In the genomic region with DNA sequence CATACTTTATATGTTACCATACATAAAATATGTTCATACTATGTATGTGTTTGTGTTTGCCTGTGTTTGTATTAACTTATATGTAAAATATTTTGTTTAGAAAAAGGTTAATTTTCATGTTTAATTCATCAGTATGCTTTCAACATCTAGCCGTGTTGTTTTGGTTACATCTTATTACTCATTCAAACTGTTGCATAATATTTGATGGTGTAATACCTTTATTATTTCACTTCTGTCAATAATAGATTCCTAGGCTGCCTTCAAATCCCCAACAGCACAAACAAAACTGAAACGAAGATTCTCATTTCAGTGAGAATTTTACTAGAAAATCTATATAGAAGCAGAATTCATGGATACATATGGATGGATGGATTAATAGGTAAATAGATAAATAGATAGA, we compare ENCODE assay signal across 29 cellular contexts.
A peak's percentile ranks its signal among the peaks of the same experiment; 100 is the strongest.
DNase-seq lines count a peak whose midpoint lies in the region; ATAC-seq and FAIRE-seq lines count a peak whose summit lies in the region.
"Had no signal": no experiment of that assay in that cellular context is flagged by ENCODE, and none has a peak within 500 bp of the region (broad histone marks: within the 10 kb centered on the region; RNA-seq: fewer than 3 reads in every experiment).

No MANE protein-coding gene starts in this region.

- no peaks in the 10 kb centered on the region for H3K36me3 Mint-ChIP-seq in stimulated activated effector memory CD8-positive, alpha-beta T cell treated with anti-CD3 and anti-CD28 coated beads, Interleukin-12 subunit alpha, Interleukin-12 subunit beta, amount 100 ng/mL, for 72 hours
- no peaks in the 10 kb centered on the region for H3K36me3 Mint-ChIP-seq in activated CD8-positive, alpha-beta memory T cell treated with anti-CD3 and anti-CD28 coated beads, Interleukin-2, amount 10 ng/mL, durations not matched to agents 7 days and 5 days
- H3K36me3 Mint-ChIP-seq: IgD-negative memory B cell; naive thymus-derived CD4-positive, alpha-beta T cell had no signal

- CTCF ChIA-PET in activated CD8-positive, alpha-beta memory T cell treated with anti-CD3 and anti-CD28 coated beads, Interleukin-2, amount 10 ng/mL, durations not matched to agents 7 days and 5 days (lab: Charles Lee) = no interaction called here

- no peaks in the 10 kb centered on the region for H3K4me1 Mint-ChIP-seq in stimulated activated effector memory CD8-positive, alpha-beta T cell treated with anti-CD3 and anti-CD28 coated beads, Interleukin-12 subunit alpha, Interleukin-12 subunit beta, amount 100 ng/mL, for 72 hours
- no peaks in the 10 kb centered on the region for H3K4me1 Mint-ChIP-seq in activated CD8-positive, alpha-beta memory T cell treated with anti-CD3 and anti-CD28 coated beads, Interleukin-2, amount 10 ng/mL, durations not matched to agents 7 days and 5 days
- H3K4me1 Mint-ChIP-seq: activated CD4-positive, alpha-beta memory T cell treated with anti-CD3 and anti-CD28 coated beads, Interleukin-2, amount 10 ng/mL, durations not matched to agents 7 days and 5 days; activated T-helper 17 cell treated with anti-CD3 and anti-CD28 coated beads, Interleukin-2, amount 50 U/mL, for 72 hours; IgD-negative memory B cell; naive thymus-derived CD4-positive, alpha-beta T cell; T-helper 17 cell had no signal

- ATAC-seq in stimulated activated effector memory CD8-positive, alpha-beta T cell treated with anti-CD3 and anti-CD28 coated beads, Interleukin-12 subunit alpha, Interleukin-12 subunit beta, amount 100 ng/mL, for 72 hours = no peak
- no peak for ATAC-seq in activated CD8-positive, alpha-beta memory T cell treated with anti-CD3 and anti-CD28 coated beads, Interleukin-2, amount 10 ng/mL, durations not matched to agents 7 days and 5 days
- ATAC-seq: A549; activated naive CD4-positive, alpha-beta T cell treated with anti-CD3 and anti-CD28 coated beads, Interleukin-2, amount 50 U/mL, for 72 hours; activated T-helper 17 cell treated with anti-CD3 and anti-CD28 coated beads, Interleukin-2, amount 50 U/mL, for 72 hours; left ventricle myocardium superior; naive thymus-derived CD4-positive, alpha-beta T cell; psoas muscle; T-helper 17 cell had no signal

- no peak for FAIRE-seq in HTR-8/SVneo (lab: Jason Lieb, UNC)
- FAIRE-seq: A549, keratinocyte had no signal

- no peaks in the 10 kb centered on the region for H3K27me3 Mint-ChIP-seq in activated CD8-positive, alpha-beta memory T cell treated with anti-CD3 and anti-CD28 coated beads, Interleukin-2, amount 10 ng/mL, durations not matched to agents 7 days and 5 days
- H3K27me3 Mint-ChIP-seq: activated CD4-positive, alpha-beta memory T cell treated with anti-CD3 and anti-CD28 coated beads, Interleukin-2, amount 10 ng/mL, durations not matched to agents 7 days and 5 days; activated T-helper 17 cell treated with anti-CD3 and anti-CD28 coated beads, Interleukin-2, amount 50 U/mL, for 72 hours; IgD-negative memory B cell; naive thymus-derived CD4-positive, alpha-beta T cell; T-helper 17 cell had no signal

- H3K9me3 Mint-ChIP-seq in stimulated activated effector memory CD8-positive, alpha-beta T cell treated with anti-CD3 and anti-CD28 coated beads, Interleukin-12 subunit alpha, Interleukin-12 subunit beta, amount 100 ng/mL, for 72 hours = peaks cover 27% of the 10 kb centered on the region
- peaks cover 14% of the 10 kb centered on the region for H3K9me3 Mint-ChIP-seq in activated CD8-positive, alpha-beta memory T cell treated with anti-CD3 and anti-CD28 coated beads, Interleukin-2, amount 10 ng/mL, durations not matched to agents 7 days and 5 days (ENCODE audit: low read depth)

- DNase-seq in AG08395 (ENCODE audit: low spot score) (peak; percentile 30), HCEC 1CT (peak; percentile 10), amniotic epithelial cell (ENCODE audit: low read depth) (peak; percentile 69), fibroblast of the conjunctiva (ENCODE audit: low read depth) (peak; percentile 23), RPMI8226 (no peak), HTR-8/SVneo (ENCODE audit: insufficient read length, low spot score) (no peak)
- DNase-seq in stimulated activated effector memory CD8-positive, alpha-beta T cell treated with anti-CD3 and anti-CD28 coated beads, Interleukin-12 subunit alpha, Interleukin-12 subunit beta, amount 100 ng/mL, for 72 hours (ENCODE audit: low spot score in 2 of 2) = no peak
- no peak for DNase-seq in activated CD8-positive, alpha-beta memory T cell treated with anti-CD3 and anti-CD28 coated beads, Interleukin-2, amount 10 ng/mL, durations not matched to agents 7 days and 5 days
- DNase-seq: activated CD4-positive, alpha-beta memory T cell treated with anti-CD3 and anti-CD28 coated beads, Interleukin-2, amount 10 ng/mL, durations not matched to agents 7 days and 5 days; activated CD4-positive, CD25-positive, alpha-beta regulatory T cell treated with anti-CD3 and anti-CD28 coated beads, Interleukin-2, amount 50 U/mL, for 72 hours; central memory CD4-positive, alpha-beta T cell; dermis blood vessel endothelial cell; DMS53; GOT3; left ventricle myocardium superior; naive thymus-derived CD4-positive, alpha-beta T cell; NCI-H1105; NCI-H1930; NCI-H526 treated with DMSO at 0.1 percent for 48 hours; psoas muscle; sigmoid colon; stimulated activated naive CD4-positive, alpha-beta T cell treated with Interleukin-2 at 50 U/mL for 16 hours; T-helper 17 cell had no signal

- no peak overlapping the region for H3K27ac Mint-ChIP-seq in stimulated activated effector memory CD8-positive, alpha-beta T cell treated with anti-CD3 and anti-CD28 coated beads, Interleukin-12 subunit alpha, Interleukin-12 subunit beta, amount 100 ng/mL, for 72 hours
- H3K27ac Mint-ChIP-seq in activated CD8-positive, alpha-beta memory T cell treated with anti-CD3 and anti-CD28 coated beads, Interleukin-2, amount 10 ng/mL, durations not matched to agents 7 days and 5 days = no peak overlapping the region
- H3K27ac Mint-ChIP-seq: activated CD4-positive, alpha-beta memory T cell treated with anti-CD3 and anti-CD28 coated beads, Interleukin-2, amount 10 ng/mL, durations not matched to agents 7 days and 5 days; activated naive CD4-positive, alpha-beta T cell treated with anti-CD3 and anti-CD28 coated beads, Interleukin-2, amount 50 U/mL, for 72 hours; activated T-helper 17 cell treated with anti-CD3 and anti-CD28 coated beads, Interleukin-2, amount 50 U/mL, for 72 hours; IgD-negative memory B cell; mesothelial cell of epicardium; naive thymus-derived CD4-positive, alpha-beta T cell; T-helper 17 cell had no signal

- no peak overlapping the region for H3K4me3 Mint-ChIP-seq in stimulated activated effector memory CD8-positive, alpha-beta T cell treated with anti-CD3 and anti-CD28 coated beads, Interleukin-12 subunit alpha, Interleukin-12 subunit beta, amount 100 ng/mL, for 72 hours
- no peak overlapping the region for H3K4me3 Mint-ChIP-seq in activated CD8-positive, alpha-beta memory T cell treated with anti-CD3 and anti-CD28 coated beads, Interleukin-2, amount 10 ng/mL, durations not matched to agents 7 days and 5 days
- H3K4me3 Mint-ChIP-seq: activated CD4-positive, alpha-beta memory T cell treated with anti-CD3 and anti-CD28 coated beads, Interleukin-2, amount 10 ng/mL, durations not matched to agents 7 days and 5 days; activated T-helper 17 cell treated with anti-CD3 and anti-CD28 coated beads, Interleukin-2, amount 50 U/mL, for 72 hours; IgD-negative memory B cell; mesothelial cell of epicardium; naive thymus-derived CD4-positive, alpha-beta T cell; T-helper 17 cell had no signal

Comparison
In these comparisons a context has a peak if more than half of its experiments do, and no peak if none do; other contexts are left out.
1. DNase-seq: peak in AG08395 (single experiment), HCEC 1CT (single experiment), amniotic epithelial cell (single experiment) and fibroblast of the conjunctiva (single experiment); none in stimulated activated effector memory CD8-positive, alpha-beta T cell treated with anti-CD3 and anti-CD28 coated beads, Interleukin-12 subunit alpha, Interleukin-12 subunit beta, amount 100 ng/mL, for 72 hours (0 of 2), RPMI8226 (single experiment), activated CD8-positive, alpha-beta memory T cell treated with anti-CD3 and anti-CD28 coated beads, Interleukin-2, amount 10 ng/mL, durations not matched to agents 7 days and 5 days (single experiment) and HTR-8/SVneo (single experiment).